ENCODE assay signal across 8 cellular contexts in the genomic region with DNA sequence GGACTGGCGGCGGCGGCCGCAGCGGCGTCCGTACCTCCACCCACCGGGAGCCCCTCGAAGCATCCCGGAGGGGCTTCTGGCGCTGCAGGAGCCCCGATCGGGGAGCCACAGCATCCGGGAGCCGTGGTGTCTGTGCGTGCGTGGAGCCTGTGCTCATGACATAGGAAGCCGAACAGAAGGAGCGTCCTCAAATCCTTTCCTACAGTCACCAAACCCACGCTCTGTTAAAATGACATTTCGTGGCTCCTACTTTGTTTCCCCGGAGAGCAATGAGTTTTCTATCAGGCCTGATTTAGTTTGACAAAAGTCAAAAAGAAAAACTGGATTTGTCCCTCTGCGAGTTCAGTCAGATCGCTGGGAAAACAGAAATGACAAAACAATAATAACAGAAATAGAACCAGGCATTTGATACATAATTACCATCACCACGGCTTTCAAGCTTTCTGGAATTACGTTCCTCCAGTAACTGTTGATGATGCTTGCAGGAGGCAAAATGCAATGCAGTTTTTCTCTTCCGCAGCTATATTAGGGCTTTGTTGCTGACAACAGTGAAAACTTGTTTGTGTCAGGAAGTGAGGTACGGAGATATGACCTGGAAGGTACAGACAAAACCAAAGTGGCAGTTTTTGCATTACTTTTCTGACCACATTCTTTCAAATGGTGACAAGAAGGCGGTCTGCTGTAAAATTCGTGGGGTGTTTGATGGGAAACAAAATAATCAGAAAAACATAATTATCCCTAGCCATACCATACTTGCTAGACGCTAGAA.
DNase-seq lines count a peak whose midpoint lies in the region; ATAC-seq and TF ChIP-seq lines count a peak whose summit lies in the region.

No MANE protein-coding gene starts in this region.

- H3K9me3 Mint-ChIP-seq in activated naive CD4-positive, alpha-beta T cell treated with anti-CD3 and anti-CD28 coated beads, Interleukin-2, amount 50 U/mL, for 72 hours, result peaks cover 0 to 5% of the 10 kb centered on the region in 2 donors

- peak; percentile 45 to 79 for TF ChIP-seq POLR2A in gastrocnemius medialis (IDR thresholded peaks at IDR 0.05)

- H3K4me1 ChIP-seq in ES-I3 (ENCODE audit: insufficient read depth, low read length) (peaks cover 22% of the 10 kb centered on the region), right atrium auricular region (peaks cover 0 to 53% of the 10 kb centered on the region in 2 donors), gastrocnemius medialis (peaks cover 26 to 32% of the 10 kb centered on the region in 2 donors)

- in situ Hi-C loops in gastrocnemius medialis (cut with MboI; ENCODE audit: low sequenced_read_pairs in 4 of 4), result loop anchor here in 1 of 4 donors (10.0 kb wide), 1 partner anchor 176 kb away; no protein-coding TSS in a partner anchor

- peak in 1 of 2 donors; percentile 52 for DNase-seq in activated naive CD4-positive, alpha-beta T cell treated with anti-CD3 and anti-CD28 coated beads, Interleukin-2, amount 50 U/mL, for 72 hours (ENCODE audit: low spot score in 2 of 2)
- DNase-seq in right atrium auricular region (ENCODE audit: low spot score) (no peak), gastrocnemius medialis (no peak)

- peak overlapping the region; percentile 89 for H3K9ac ChIP-seq in ES-I3 (ENCODE audit: low read depth, low read length)

- peak overlapping the region; percentile 96 to 99 for H3K27ac Mint-ChIP-seq in activated naive CD4-positive, alpha-beta T cell treated with anti-CD3 and anti-CD28 coated beads, Interleukin-2, amount 50 U/mL, for 72 hours

- H3K36me3 ChIP-seq in ES-I3 (ENCODE audit: insufficient read depth, low read length), result no peaks in the 10 kb centered on the region
- no peaks in the 10 kb centered on the region for H3K36me3 ChIP-seq in right atrium auricular region
- peaks cover 0 to 33% of the 10 kb centered on the region in 2 donors for H3K36me3 ChIP-seq in gastrocnemius medialis

- intact Hi-C loops in gastrocnemius medialis (cut with DNase I; ENCODE audit: low total_unique reads), result loop anchor here (5.0 to 10.0 kb wide), 5 partner anchors 96 to 386 kb away; no protein-coding TSS in a partner anchor

- H3K27me3 ChIP-seq in right atrium auricular region, result no peaks in the 10 kb centered on the region
- no peaks in the 10 kb centered on the region for H3K27me3 ChIP-seq in gastrocnemius medialis

- H3K36me3 Mint-ChIP-seq in activated naive CD4-positive, alpha-beta T cell treated with anti-CD3 and anti-CD28 coated beads, Interleukin-2, amount 50 U/mL, for 72 hours, result peaks cover 21 to 25% of the 10 kb centered on the region in 2 donors

- H3K4me3 ChIP-seq in right atrium auricular region (peak overlapping the region; percentile 78 to 91), gastrocnemius medialis (peak overlapping the region; percentile 78 to 97 (median 94))

- peak overlapping the region; percentile 98 to 99 for H3K27ac ChIP-seq in right atrium auricular region
- H3K27ac ChIP-seq in gastrocnemius medialis, result peak overlapping the region; percentile 95 to 100 (median 98)

- H3K9me3 ChIP-seq in ES-I3 (ENCODE audit: control insufficient read depth, insufficient read depth, low read length) (no peaks in the 10 kb centered on the region), right atrium auricular region (no peaks in the 10 kb centered on the region), gastrocnemius medialis (no peaks in the 10 kb centered on the region)

- TF ChIP-seq CTCF in right atrium auricular region (IDR thresholded peaks at IDR 0.05), result no peak
- TF ChIP-seq CTCF in gastrocnemius medialis (IDR thresholded peaks at IDR 0.05 in 4 of 5, conservative IDR thresholded peaks at IDR 0.05 in 1 of 5), result peak in 1 of 5 experiments; percentile 12

- peak; percentile 17 for ATAC-seq in HG03354 (IDR thresholded peaks at IDR 0.05; ENCODE audit: poor library complexity, severe bottlenecking, unreplicated experiment)
- peak; percentile 3 to 43 for ATAC-seq in activated naive CD4-positive, alpha-beta T cell treated with anti-CD3 and anti-CD28 coated beads, Interleukin-2, amount 50 U/mL, for 72 hours
- ATAC-seq in gastrocnemius medialis, result no peak
- ATAC-seq in GM18870 (IDR thresholded peaks at IDR 0.05; ENCODE audit: unreplicated experiment), result no peak
- ATAC-seq in HG03442 (IDR thresholded peaks at IDR 0.05; ENCODE audit: unreplicated experiment), result no peak
- no peak for ATAC-seq in HG02610 (IDR thresholded peaks at IDR 0.05; ENCODE audit: unreplicated experiment)

Comparison
In these comparisons a context has a peak if more than half of its experiments do, and no peak if none do; other contexts are left out.
1. ATAC-seq: peak in HG03354 (single experiment) and activated naive CD4-positive, alpha-beta T cell treated with anti-CD3 and anti-CD28 coated beads, Interleukin-2, amount 50 U/mL, for 72 hours (2 of 2); none in gastrocnemius medialis (0 of 2), GM18870 (single experiment), HG03442 (single experiment) and HG02610 (single experiment).